8 cellular contexts compared by ENCODE assay signal in genomic region chr11:118918686-118919280, GRCh38. TPM values are rescaled to one million over a fixed set of nuclear protein-coding genes. Genes with fewer than 3 reads are reported as not detected.
DNase-seq lines count a peak whose midpoint lies in the region; ATAC-seq and TF ChIP-seq lines count a peak whose summit lies in the region.

No MANE protein-coding gene starts in this region.

- no peaks in the 10 kb centered on the region for H3K27me3 Mint-ChIP-seq in activated CD8-positive, alpha-beta memory T cell treated with anti-CD3 and anti-CD28 coated beads, Interleukin-2, amount 10 ng/mL, durations not matched to agents 7 days and 5 days
- no peaks in the 10 kb centered on the region for H3K27me3 Mint-ChIP-seq in activated naive CD8-positive, alpha-beta T cell treated with anti-CD3 and anti-CD28 coated beads for 36 hours
- H3K27me3 Mint-ChIP-seq in immature natural killer cell (ENCODE audit: low read depth in 3 of 3): peaks cover 19 to 38% (median 31%) of the 10 kb centered on the region in 3 donors

- peak overlapping the region; percentile 65 for H3K4me3 Mint-ChIP-seq in activated CD8-positive, alpha-beta memory T cell treated with anti-CD3 and anti-CD28 coated beads, Interleukin-2, amount 10 ng/mL, durations not matched to agents 7 days and 5 days
- H3K4me3 Mint-ChIP-seq in activated naive CD8-positive, alpha-beta T cell treated with anti-CD3 and anti-CD28 coated beads for 36 hours: peak overlapping the region; percentile 92
- peak overlapping the region; percentile 84 to 99 (median 91) for H3K4me3 Mint-ChIP-seq in immature natural killer cell

- peaks cover 100% of the 10 kb centered on the region for H3K4me1 ChIP-seq in suprapubic skin

- TF ChIP-seq POLR2A in suprapubic skin (IDR thresholded peaks at IDR 0.05): no peak

- peak overlapping the region; percentile 96 for H3K27ac ChIP-seq in suprapubic skin

- no peaks in the 10 kb centered on the region for H3K9me3 ChIP-seq in suprapubic skin

- no peak for TF ChIP-seq CTCF in suprapubic skin (IDR thresholded peaks at IDR 0.05)

- peak overlapping the region; percentile 93 for H3K27ac Mint-ChIP-seq in activated CD8-positive, alpha-beta memory T cell treated with anti-CD3 and anti-CD28 coated beads, Interleukin-2, amount 10 ng/mL, durations not matched to agents 7 days and 5 days
- H3K27ac Mint-ChIP-seq in activated naive CD8-positive, alpha-beta T cell treated with anti-CD3 and anti-CD28 coated beads for 36 hours: peak overlapping the region; percentile 100
- H3K27ac Mint-ChIP-seq in immature natural killer cell: peak overlapping the region; percentile 99 to 100 (median 100)

- ATAC-seq in activated CD8-positive, alpha-beta memory T cell treated with anti-CD3 and anti-CD28 coated beads, Interleukin-2, amount 10 ng/mL, durations not matched to agents 7 days and 5 days: no peak
- ATAC-seq in GM21360 (IDR thresholded peaks at IDR 0.05; ENCODE audit: unreplicated experiment): no peak
- ATAC-seq in GM19351 (IDR thresholded peaks at IDR 0.05; ENCODE audit: unreplicated experiment): no peak

- H3K27me3 ChIP-seq in suprapubic skin: no peaks in the 10 kb centered on the region

- H3K4me1 Mint-ChIP-seq in activated CD8-positive, alpha-beta memory T cell treated with anti-CD3 and anti-CD28 coated beads, Interleukin-2, amount 10 ng/mL, durations not matched to agents 7 days and 5 days: peaks cover 89% of the 10 kb centered on the region
- peaks cover 72% of the 10 kb centered on the region for H3K4me1 Mint-ChIP-seq in activated naive CD8-positive, alpha-beta T cell treated with anti-CD3 and anti-CD28 coated beads for 36 hours
- H3K4me1 Mint-ChIP-seq in immature natural killer cell: peaks cover 88 to 91% of the 10 kb centered on the region in 2 donors

- H3K36me3 ChIP-seq in suprapubic skin: no peaks in the 10 kb centered on the region

- H3K9me3 Mint-ChIP-seq in activated CD8-positive, alpha-beta memory T cell treated with anti-CD3 and anti-CD28 coated beads, Interleukin-2, amount 10 ng/mL, durations not matched to agents 7 days and 5 days (ENCODE audit: low read depth): no peaks in the 10 kb centered on the region
- H3K9me3 Mint-ChIP-seq in activated naive CD8-positive, alpha-beta T cell treated with anti-CD3 and anti-CD28 coated beads for 36 hours: no peaks in the 10 kb centered on the region
- no peaks in the 10 kb centered on the region for H3K9me3 Mint-ChIP-seq in immature natural killer cell

- no peak for DNase-seq in activated CD8-positive, alpha-beta memory T cell treated with anti-CD3 and anti-CD28 coated beads, Interleukin-2, amount 10 ng/mL, durations not matched to agents 7 days and 5 days
- no peak for DNase-seq in activated CD8-positive, alpha-beta memory T cell treated with anti-CD3 and anti-CD28 coated beads, Interleukin-2, amount 50 U/mL, for 4 hours
- DNase-seq in activated naive CD8-positive, alpha-beta T cell treated with anti-CD3 and anti-CD28 coated beads for 36 hours: no peak
- peak in 1 of 3 donors; percentile 42 for DNase-seq in immature natural killer cell
- DNase-seq in suprapubic skin (ENCODE audit: low spot score in 2 of 2): no peak
- DNase-seq in cerebellar cortex (ENCODE audit: low spot score): no peak

- CTCF ChIA-PET in activated CD8-positive, alpha-beta memory T cell treated with anti-CD3 and anti-CD28 coated beads, Interleukin-2, amount 10 ng/mL, durations not matched to agents 7 days and 5 days (lab: Charles Lee): no interaction called here

- no peak for TF ChIP-seq EP300 in suprapubic skin (IDR thresholded peaks at IDR 0.05)

- WGBS in suprapubic skin: 5% methylated on average over 9 of the region's 13 CpGs

- H3K36me3 Mint-ChIP-seq in activated CD8-positive, alpha-beta memory T cell treated with anti-CD3 and anti-CD28 coated beads, Interleukin-2, amount 10 ng/mL, durations not matched to agents 7 days and 5 days: peaks cover 2% of the 10 kb centered on the region
- peaks cover 9% of the 10 kb centered on the region for H3K36me3 Mint-ChIP-seq in activated naive CD8-positive, alpha-beta T cell treated with anti-CD3 and anti-CD28 coated beads for 36 hours
- peaks cover 5 to 9% (median 8%) of the 10 kb centered on the region in 3 donors for H3K36me3 Mint-ChIP-seq in immature natural killer cell

- H3K4me3 ChIP-seq in suprapubic skin: peak overlapping the region; percentile 93

RNA-seq across cellular contexts. Expression of gene BCL9L, which starts 6.9 kb away (rescaled TPM):
- 10 to 100 TPM; 33.9 to 44.0 TPM for total RNA-seq in activated CD8-positive, alpha-beta memory T cell treated with anti-CD3 and anti-CD28 coated beads, Interleukin-2, amount 10 ng/mL, durations not matched to agents 7 days and 5 days
- total RNA-seq in activated naive CD8-positive, alpha-beta T cell treated with anti-CD3 and anti-CD28 coated beads for 36 hours: 10 to 100 TPM; 34.9 to 38.8 TPM
- 10 to 100 TPM in 1 of 3 donors, 1 to 10 TPM in 1, not detected in 1; 2.2 to 10.5 TPM for polyA plus RNA-seq in immature natural killer cell
- total RNA-seq in suprapubic skin: 10 to 100 TPM; 50.0 to 58.9 (median 56.3) TPM

RNA-seq across cellular contexts. Expression of gene CXCR5, which starts 35.1 kb away (rescaled TPM):
- total RNA-seq in activated CD8-positive, alpha-beta memory T cell treated with anti-CD3 and anti-CD28 coated beads, Interleukin-2, amount 10 ng/mL, durations not matched to agents 7 days and 5 days: under 1 TPM in 1 of 2 experiments, not detected in 1; 0.30 TPM
- 1 to 10 TPM; 1.5 to 1.6 TPM for total RNA-seq in activated naive CD8-positive, alpha-beta T cell treated with anti-CD3 and anti-CD28 coated beads for 36 hours
- under 1 TPM in 2 of 3 donors, not detected in 1; 0.05 to 0.30 TPM for polyA plus RNA-seq in immature natural killer cell
- not detected for total RNA-seq in suprapubic skin

RNA-seq across cellular contexts. Expression of gene UPK2, which starts 37.3 kb away (rescaled TPM):
- not detected for total RNA-seq in activated CD8-positive, alpha-beta memory T cell treated with anti-CD3 and anti-CD28 coated beads, Interleukin-2, amount 10 ng/mL, durations not matched to agents 7 days and 5 days
- under 1 TPM; 0.48 to 0.49 TPM for total RNA-seq in activated naive CD8-positive, alpha-beta T cell treated with anti-CD3 and anti-CD28 coated beads for 36 hours
- polyA plus RNA-seq in immature natural killer cell: 1 to 10 TPM in 1 of 3 donors, under 1 TPM in 1, not detected in 1; 0.81 to 1.4 TPM
- total RNA-seq in suprapubic skin: not detected

RNA-seq across cellular contexts. Expression of gene FOXR1, which starts 52.8 kb away (rescaled TPM):
- not detected for total RNA-seq in activated CD8-positive, alpha-beta memory T cell treated with anti-CD3 and anti-CD28 coated beads, Interleukin-2, amount 10 ng/mL, durations not matched to agents 7 days and 5 days
- total RNA-seq in activated naive CD8-positive, alpha-beta T cell treated with anti-CD3 and anti-CD28 coated beads for 36 hours: not detected
- polyA plus RNA-seq in immature natural killer cell: not detected
- total RNA-seq in suprapubic skin: not detected
